8 cellular contexts compared by ENCODE assay signal in the genomic region with DNA sequence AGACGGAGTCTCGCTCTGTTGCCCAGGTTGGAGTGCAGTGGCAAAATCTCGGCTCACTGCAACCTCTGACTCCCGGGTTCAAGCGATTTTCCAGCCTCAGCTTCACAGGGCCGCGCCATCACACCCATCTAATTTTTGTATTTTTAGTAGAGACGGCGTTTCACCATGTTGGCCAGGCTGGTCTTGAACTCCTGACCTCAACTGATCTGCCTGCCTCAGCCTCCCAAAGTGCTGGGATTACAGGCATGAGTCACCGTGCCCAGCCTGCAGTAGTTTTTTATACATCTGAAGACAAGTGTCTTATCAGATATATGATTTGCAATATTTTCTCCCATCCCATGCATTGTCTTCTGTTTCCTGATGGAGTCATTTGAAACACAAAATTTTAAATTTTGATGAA. TPM values are rescaled to one million over a fixed set of nuclear protein-coding genes. Genes with fewer than 3 reads are reported as not detected.
"Had no signal": no experiment of that assay in that cellular context is flagged by ENCODE, and none has a peak within 500 bp of the region (broad histone marks: within the 10 kb centered on the region; RNA-seq: fewer than 3 reads in every experiment).

No MANE protein-coding gene starts in this region.

RNA-seq across cellular contexts. Expression of a gene that starts 38.7 kb away (rescaled TPM):
- total RNA-seq: suprapubic skin, tibial nerve, transverse colon, upper lobe of right lung, ureter, vagina had no signal
- polyA plus RNA-seq: stomach, urinary bladder had no signal
